Comparison of ENCODE assay signal across 1 cellular context in genomic region chr3:180804871-180805430, GRCh38.
TF ChIP-seq lines count a peak whose summit lies in the region.

No MANE protein-coding gene starts in this region.

TF ChIP-seq in SK-N-SH, 30 proteins besides CTCF, POLR2A, EP300 and RAD21 (continued from another document):
- TF ChIP-seq MEF2A (IDR thresholded peaks at IDR 0.05; ENCODE audit: borderline replicate concordance, low read depth), result no peak
